17 cellular contexts compared by ENCODE assay signal in the genomic region with DNA sequence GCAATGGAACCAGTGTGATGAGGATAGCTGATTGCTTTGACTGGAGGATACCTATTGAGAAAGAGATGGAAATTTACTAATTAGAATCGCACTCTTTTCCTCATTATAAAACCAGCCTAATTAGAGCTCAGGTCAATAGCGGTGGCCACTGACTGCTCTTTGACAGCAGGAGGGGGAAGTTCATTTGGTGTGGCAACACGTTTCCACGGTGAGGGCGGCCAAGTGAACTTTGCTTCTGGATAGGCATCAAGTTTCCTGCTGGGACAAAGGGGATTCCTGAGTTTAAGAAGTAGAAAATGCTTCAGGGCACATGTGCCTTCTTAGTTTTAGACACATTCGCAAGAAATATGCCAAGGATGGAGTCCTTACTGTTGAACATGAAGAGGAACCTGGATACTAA.
A peak's percentile ranks its signal among the peaks of the same experiment; 100 is the strongest.
DNase-seq lines count a peak whose midpoint lies in the region; ATAC-seq and TF ChIP-seq lines count a peak whose summit lies in the region.
"Had no signal": no experiment of that assay in that cellular context is flagged by ENCODE, and none has a peak within 500 bp of the region (broad histone marks: within the 10 kb centered on the region; RNA-seq: fewer than 3 reads in every experiment).

No MANE protein-coding gene starts in this region.

- H3K4me3 Mint-ChIP-seq in naive thymus-derived CD4-positive, alpha-beta T cell, result no peak overlapping the region
- H3K4me3 Mint-ChIP-seq: CD4-positive, CD25-positive, alpha-beta regulatory T cell; CD8-positive, alpha-beta memory T cell; H9 had no signal

- H3K4me1 ChIP-seq in adipocyte (ENCODE audit: control insufficient read depth, insufficient read depth, low read length) (peaks cover 16% of the 10 kb centered on the region), mucosa of descending colon (ENCODE audit: low read depth) (no peaks in the 10 kb centered on the region)
- H3K4me1 ChIP-seq in naive thymus-derived CD4-positive, alpha-beta T cell (ENCODE audit: control insufficient read depth in 2 of 2, insufficient read depth in 2 of 2, low read length in 2 of 2), result no peaks in the 10 kb centered on the region
- H3K4me1 ChIP-seq: BE2C had no signal

- POLR2A ChIA-PET in naive thymus-derived CD4-positive, alpha-beta T cell (lab: Charles Lee), result no interaction called here

- H3K27me3 Mint-ChIP-seq in naive thymus-derived CD4-positive, alpha-beta T cell, result peaks cover 0 to 16% (median 13%) of the 10 kb centered on the region in 5 donors

- H3K27ac Mint-ChIP-seq in naive thymus-derived CD4-positive, alpha-beta T cell, result no peak overlapping the region
- H3K27ac Mint-ChIP-seq: CD4-positive, CD25-positive, alpha-beta regulatory T cell; CD8-positive, alpha-beta memory T cell; H9 had no signal

- CTCF ChIA-PET in naive thymus-derived CD4-positive, alpha-beta T cell (lab: Charles Lee), result interaction anchor here (0.7 kb wide), 1 partner anchor 361 kb away, joined by 3 read pairs; no protein-coding TSS in a partner anchor

- H3K9me3 ChIP-seq in adipocyte (ENCODE audit: control insufficient read depth, low read length), result peaks cover 4% of the 10 kb centered on the region
- no peaks in the 10 kb centered on the region for H3K9me3 ChIP-seq in mucosa of descending colon
- no peaks in the 10 kb centered on the region for H3K9me3 ChIP-seq in naive thymus-derived CD4-positive, alpha-beta T cell (ENCODE audit: control insufficient read depth in 2 of 3, low read length in 3 of 3)
- H3K9me3 ChIP-seq: BE2C had no signal

- H3K36me3 Mint-ChIP-seq in naive thymus-derived CD4-positive, alpha-beta T cell, result no peaks in the 10 kb centered on the region
- H3K36me3 Mint-ChIP-seq: CD4-positive, CD25-positive, alpha-beta regulatory T cell had no signal

- H3K36me3 ChIP-seq in adipocyte (ENCODE audit: control insufficient read depth, insufficient read depth, low read length, severe bottlenecking), result no peaks in the 10 kb centered on the region
- no peaks in the 10 kb centered on the region for H3K36me3 ChIP-seq in mucosa of descending colon (ENCODE audit: low read depth)
- no peaks in the 10 kb centered on the region for H3K36me3 ChIP-seq in naive thymus-derived CD4-positive, alpha-beta T cell (ENCODE audit: control insufficient read depth in 2 of 3, insufficient read depth in 3 of 3, low read length in 3 of 3)
- H3K36me3 ChIP-seq: BE2C had no signal

- no peak for TF ChIP-seq CTCF in mucosa of descending colon (IDR thresholded peaks at IDR 0.05)

- no peaks in the 10 kb centered on the region for H3K4me1 Mint-ChIP-seq in naive thymus-derived CD4-positive, alpha-beta T cell
- H3K4me1 Mint-ChIP-seq: CD4-positive, CD25-positive, alpha-beta regulatory T cell; CD8-positive, alpha-beta memory T cell; H9 had no signal

- ATAC-seq in mucosa of descending colon, result no peak
- no peak for ATAC-seq in HG03095 (IDR thresholded peaks at IDR 0.05; ENCODE audit: unreplicated experiment)
- no peak for ATAC-seq in naive thymus-derived CD4-positive, alpha-beta T cell
- ATAC-seq: GM12878 had no signal

- peak overlapping the region; percentile 15 for H3K4me3 ChIP-seq in adipocyte (ENCODE audit: low read length)
- H3K4me3 ChIP-seq in mucosa of descending colon, result no peak overlapping the region
- H3K4me3 ChIP-seq in naive thymus-derived CD4-positive, alpha-beta T cell (ENCODE audit: low read length), result no peak overlapping the region
- H3K4me3 ChIP-seq: GM12878 had no signal

- no peak overlapping the region for H3K27ac ChIP-seq in naive thymus-derived CD4-positive, alpha-beta T cell (ENCODE audit: low read depth, low read length)

- intact Hi-C loops in mucosa of descending colon (cut with DNase I, micrococcal nuclease), result no loop called here
- intact Hi-C loops in naive thymus-derived CD4-positive, alpha-beta T cell (cut with micrococcal nuclease), result no loop called here

- DNase-seq in adipocyte (ENCODE audit: low read depth), result no peak
- DNase-seq in left kidney (ENCODE audit: low read depth, low spot score), result peak; percentile 34
- peak in 2 of 3 donors; percentile 4 to 28 for DNase-seq in mucosa of descending colon
- no peak for DNase-seq in NCI-H1048 (lab: John Stamatoyannopoulos, UW)
- no peak for DNase-seq in naive thymus-derived CD4-positive, alpha-beta T cell
- DNase-seq: BE2C; C1 segment of cervical spinal cord; CD4-positive, CD25-positive, alpha-beta regulatory T cell; CD8-positive, alpha-beta memory T cell; COR-L47; DMS 273 treated with DMSO at 0.1 percent for 48 hours; DMS53; DND-41; EL; H9 had no signal

- no peak overlapping the region for H3K9ac ChIP-seq in adipocyte (ENCODE audit: low read length)

- peaks cover 18% of the 10 kb centered on the region for H3K27me3 ChIP-seq in adipocyte (replicated peaks; ENCODE audit: control insufficient read depth, insufficient read depth, low read length)
- no peaks in the 10 kb centered on the region for H3K27me3 ChIP-seq in naive thymus-derived CD4-positive, alpha-beta T cell (ENCODE audit: control insufficient read depth in 2 of 2, insufficient read depth in 2 of 2, low read length in 2 of 2)
- H3K27me3 ChIP-seq: BE2C had no signal

- H3K9me3 Mint-ChIP-seq in naive thymus-derived CD4-positive, alpha-beta T cell, result peaks cover 0 to 2% (median 0%) of the 10 kb centered on the region in 11 donors
- H3K9me3 Mint-ChIP-seq: CD4-positive, CD25-positive, alpha-beta regulatory T cell; H9 had no signal

Comparison
In these comparisons a context has a peak if more than half of its experiments do, and no peak if none do; other contexts are left out.
1. DNase-seq: peak in left kidney (single experiment) and mucosa of descending colon (2 of 3); none in adipocyte (single experiment), NCI-H1048 (single experiment) and naive thymus-derived CD4-positive, alpha-beta T cell (0 of 9).